In the genomic region with DNA sequence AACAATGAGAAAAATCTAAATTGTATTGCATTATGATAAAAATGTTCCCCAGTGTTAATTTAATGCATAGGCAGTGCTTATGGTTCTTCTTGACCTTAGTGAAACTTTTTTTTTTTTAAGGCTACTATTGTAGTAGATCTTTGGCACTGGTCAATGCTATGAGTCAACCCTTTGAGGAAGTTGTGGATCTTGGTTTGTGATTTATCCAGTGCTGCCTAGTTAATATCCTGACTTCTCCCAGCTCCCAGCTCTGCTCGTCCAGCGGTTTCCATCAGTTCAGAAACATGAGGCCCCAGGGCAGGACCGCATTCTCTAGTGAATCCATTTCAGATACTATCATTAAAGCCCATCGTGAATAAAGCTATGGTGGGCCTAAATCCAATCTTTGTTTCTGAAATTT, we compare ENCODE assay signal across 15 cellular contexts.
DNase-seq lines count a peak whose midpoint lies in the region; ATAC-seq, FAIRE-seq and TF ChIP-seq lines count a peak whose summit lies in the region.
"Had no signal": no experiment of that assay in that cellular context is flagged by ENCODE, and none has a peak within 500 bp of the region (broad histone marks: within the 10 kb centered on the region; RNA-seq: fewer than 3 reads in every experiment).

No MANE protein-coding gene starts in this region.

- peaks cover 13% of the 10 kb centered on the region for H3K27me3 Mint-ChIP-seq in nephron progenitor cell (ENCODE audit: low read depth, poor library complexity)
- no peaks in the 10 kb centered on the region for H3K27me3 Mint-ChIP-seq in activated naive CD4-positive, alpha-beta T cell treated with anti-CD3 and anti-CD28 coated beads for 36 hours (ENCODE audit: low read depth)
- H3K27me3 Mint-ChIP-seq: activated naive CD4-positive, alpha-beta T cell treated with anti-CD3 and anti-CD28 coated beads, Interleukin-2, amount 10 ng/mL, durations not matched to agents 7 days and 5 days had no signal

- intact Hi-C loops in A673 (cut with micrococcal nuclease; ENCODE audit: unreplicated experiment) (no loop called here), left ventricle myocardium superior (cut with micrococcal nuclease) (no loop called here)
- intact Hi-C loops in activated naive CD4-positive, alpha-beta T cell treated with anti-CD3 and anti-CD28 coated beads for 36 hours (cut with micrococcal nuclease), result no loop called here

- H3K27ac ChIP-seq in A673 (ENCODE audit: low read depth, low read length, poor library complexity, severe bottlenecking), result peak overlapping the region; percentile 52

- TF ChIP-seq CTCF in A673 (conservative IDR thresholded peaks at IDR 0.05; ENCODE audit: low read depth, low read length) (no peak), nephron progenitor cell (IDR thresholded peaks at IDR 0.05) (no peak)

- CTCF ChIA-PET in A673 (lab: Charles Lee), result no interaction called here
- CTCF ChIA-PET in activated naive CD4-positive, alpha-beta T cell treated with anti-CD3 and anti-CD28 coated beads for 36 hours (lab: Charles Lee), result no interaction called here

- DNase-seq in A673 (ENCODE audit: low spot score), result no peak
- DNase-seq in H54 (ENCODE audit: insufficient read length, low spot score), result peak; percentile 69
- peak; percentile 46 for DNase-seq in amniotic epithelial cell (ENCODE audit: low read depth)
- DNase-seq in left ventricle myocardium superior, result no peak
- DNase-seq in nephron progenitor cell, result no peak
- DNase-seq in activated naive CD4-positive, alpha-beta T cell treated with anti-CD3 and anti-CD28 coated beads for 36 hours, result no peak
- DNase-seq in KBM-7, result no peak
- DNase-seq: activated CD4-positive, alpha-beta T cell treated with anti-CD3 and anti-CD28 coated beads for 1 hour; activated naive CD4-positive, alpha-beta T cell treated with anti-CD3 and anti-CD28 coated beads, Interleukin-2, amount 10 ng/mL, durations not matched to agents 7 days and 5 days; kidney; occipital lobe; stimulated activated CD4-positive, alpha-beta T cell treated with anti-CD3 and anti-CD28 coated beads, Interleukin-4, amount 100 ng/mL, for 4 hours had no signal

- TF ChIP-seq POLR2A in H54 (IDR thresholded peaks at IDR 0.05; ENCODE audit: low read depth, low read length), result no peak

- H3K4me3 Mint-ChIP-seq in nephron progenitor cell, result no peak overlapping the region
- no peak overlapping the region for H3K4me3 Mint-ChIP-seq in activated naive CD4-positive, alpha-beta T cell treated with anti-CD3 and anti-CD28 coated beads for 36 hours
- H3K4me3 Mint-ChIP-seq: activated naive CD4-positive, alpha-beta T cell treated with anti-CD3 and anti-CD28 coated beads, Interleukin-2, amount 10 ng/mL, durations not matched to agents 7 days and 5 days had no signal

- in situ Hi-C loops in KBM-7 (cut with MboI; ENCODE audit: low pct_unique_long_range_greater_than_20kb, low sequenced_read_pairs), result no loop called here

- no peaks in the 10 kb centered on the region for H3K27me3 ChIP-seq in A673 (replicated peaks; ENCODE audit: insufficient read depth, low read depth, low read length, poor library complexity)
- H3K27me3 ChIP-seq: BLaER1, tibial nerve had no signal

- H3K4me1 ChIP-seq in A673 (ENCODE audit: insufficient read depth, low read length, poor library complexity, severe bottlenecking), result peaks cover 68% of the 10 kb centered on the region

- H3K36me3 ChIP-seq in A673 (ENCODE audit: insufficient read depth, low read length, poor library complexity, severe bottlenecking), result no peaks in the 10 kb centered on the region
- H3K36me3 ChIP-seq: BLaER1, tibial nerve had no signal

- peaks cover 73% of the 10 kb centered on the region for H3K4me1 Mint-ChIP-seq in nephron progenitor cell
- peaks cover 27% of the 10 kb centered on the region for H3K4me1 Mint-ChIP-seq in activated naive CD4-positive, alpha-beta T cell treated with anti-CD3 and anti-CD28 coated beads for 36 hours (ENCODE audit: low read depth)

- H3K4me3 ChIP-seq in A673 (ENCODE audit: low read depth, low read length, poor library complexity, severe bottlenecking), result no peak overlapping the region
- H3K4me3 ChIP-seq: BLaER1, tibial nerve had no signal

- no peak overlapping the region for H3K27ac Mint-ChIP-seq in nephron progenitor cell
- H3K27ac Mint-ChIP-seq in activated naive CD4-positive, alpha-beta T cell treated with anti-CD3 and anti-CD28 coated beads for 36 hours, result no peak overlapping the region
- H3K27ac Mint-ChIP-seq: activated naive CD4-positive, alpha-beta T cell treated with anti-CD3 and anti-CD28 coated beads, Interleukin-2, amount 10 ng/mL, durations not matched to agents 7 days and 5 days had no signal

- no peaks in the 10 kb centered on the region for H3K36me3 Mint-ChIP-seq in nephron progenitor cell (ENCODE audit: low read depth)
- no peaks in the 10 kb centered on the region for H3K36me3 Mint-ChIP-seq in activated naive CD4-positive, alpha-beta T cell treated with anti-CD3 and anti-CD28 coated beads for 36 hours (ENCODE audit: low read depth)
- H3K36me3 Mint-ChIP-seq: activated naive CD4-positive, alpha-beta T cell treated with anti-CD3 and anti-CD28 coated beads, Interleukin-2, amount 10 ng/mL, durations not matched to agents 7 days and 5 days had no signal

- ATAC-seq in left ventricle myocardium superior (peak; percentile 36), GM18867 (IDR thresholded peaks at IDR 0.05; ENCODE audit: unreplicated experiment) (no peak)

- no peaks in the 10 kb centered on the region for H3K9me3 Mint-ChIP-seq in nephron progenitor cell
- H3K9me3 Mint-ChIP-seq in activated naive CD4-positive, alpha-beta T cell treated with anti-CD3 and anti-CD28 coated beads for 36 hours, result no peaks in the 10 kb centered on the region
- H3K9me3 Mint-ChIP-seq: activated naive CD4-positive, alpha-beta T cell treated with anti-CD3 and anti-CD28 coated beads, Interleukin-2, amount 10 ng/mL, durations not matched to agents 7 days and 5 days had no signal

- BruUV-seq in A673 (replicated peaks; lab: Mats Ljungman, UMichigan), result no TSS peak

- POLR2A ChIA-PET in A673 (lab: Charles Lee; ENCODE audit: low non-redundant PET), result no interaction called here

- peak; percentile 82 for FAIRE-seq in H54 (lab: Jason Lieb, UNC)
- FAIRE-seq: kidney had no signal

- no peaks in the 10 kb centered on the region for H3K9me3 ChIP-seq in A673 (ENCODE audit: low read depth, low read length, poor library complexity, severe bottlenecking)
- H3K9me3 ChIP-seq: tibial nerve had no signal

Comparison
In these comparisons a context has a peak if more than half of its experiments do, and no peak if none do; other contexts are left out.
1. DNase-seq: peak in H54 (single experiment) and amniotic epithelial cell (single experiment); none in A673 (single experiment), left ventricle myocardium superior (single experiment), nephron progenitor cell (single experiment), activated naive CD4-positive, alpha-beta T cell treated with anti-CD3 and anti-CD28 coated beads for 36 hours (single experiment) and KBM-7 (single experiment).